16 cellular contexts compared by ENCODE assay signal in the genomic region with DNA sequence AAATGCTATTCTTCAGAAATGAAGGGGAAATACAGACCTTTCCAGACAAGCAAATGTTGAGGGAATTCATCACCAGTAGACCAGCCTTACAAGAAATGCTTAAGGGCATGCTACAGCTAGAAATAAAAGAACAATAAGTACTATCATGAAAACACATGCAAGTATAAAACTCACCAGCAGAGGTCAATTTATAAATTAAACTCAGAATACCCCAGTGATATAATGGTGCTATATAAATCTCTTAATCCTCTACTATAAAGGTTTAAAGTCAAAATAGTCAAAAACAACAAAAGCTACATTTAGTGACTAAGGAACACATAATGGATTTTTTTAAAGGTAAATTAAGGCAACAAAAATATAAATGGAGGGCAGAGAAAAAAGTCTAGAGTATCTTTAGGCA.
"Had no signal": no experiment of that assay in that cellular context is flagged by ENCODE, and none has a peak within 500 bp of the region (broad histone marks: within the 10 kb centered on the region; RNA-seq: fewer than 3 reads in every experiment).

No MANE protein-coding gene starts in this region.

- H3K4me3 ChIP-seq: left lung, mucosa of descending colon had no signal

- H3K9ac ChIP-seq: parathyroid adenoma had no signal

- H3K36me3 Mint-ChIP-seq: naive thymus-derived CD4-positive, alpha-beta T cell; stimulated activated effector memory CD8-positive, alpha-beta T cell treated with anti-CD3 and anti-CD28 coated beads, Interleukin-12 subunit alpha, Interleukin-12 subunit beta, amount 100 ng/mL, for 72 hours had no signal

- ATAC-seq: left lung; mucosa of descending colon; naive thymus-derived CD4-positive, alpha-beta T cell; stimulated activated effector memory CD8-positive, alpha-beta T cell treated with anti-CD3 and anti-CD28 coated beads, Interleukin-12 subunit alpha, Interleukin-12 subunit beta, amount 100 ng/mL, for 72 hours had no signal

- H3K9me3 Mint-ChIP-seq: dendritic cell treated with granulocyte-macrophage colony-stimulating factor and Interleukin-4, amounts not matched to agents 40 ng/mL and 50 ng/mL, for 4 days; T-helper 2 cell treated with Interferon-gamma antibody and Interleukin-4, amounts not matched to agents 5 μg/mL and 100 μg/mL, for 36 hours had no signal

- H3K4me1 Mint-ChIP-seq: naive thymus-derived CD4-positive, alpha-beta T cell; stimulated activated effector memory CD8-positive, alpha-beta T cell treated with anti-CD3 and anti-CD28 coated beads, Interleukin-12 subunit alpha, Interleukin-12 subunit beta, amount 100 ng/mL, for 72 hours had no signal

- H2AFZ ChIP-seq: parathyroid adenoma had no signal

- H3K27ac Mint-ChIP-seq: dendritic cell treated with granulocyte-macrophage colony-stimulating factor and Interleukin-4, amounts not matched to agents 40 ng/mL and 50 ng/mL, for 4 days; naive thymus-derived CD4-positive, alpha-beta T cell; stimulated activated effector memory CD8-positive, alpha-beta T cell treated with anti-CD3 and anti-CD28 coated beads, Interleukin-12 subunit alpha, Interleukin-12 subunit beta, amount 100 ng/mL, for 72 hours; T-helper 2 cell treated with Interferon-gamma antibody and Interleukin-4, amounts not matched to agents 5 μg/mL and 100 μg/mL, for 36 hours had no signal

- H3K36me3 ChIP-seq: brain microvascular endothelial cell, left lung, neutrophil had no signal

- H3K9me3 ChIP-seq: left lung, mucosa of descending colon, neutrophil had no signal

- H3K4me1 ChIP-seq: left lung, parathyroid adenoma had no signal

- H3K79me2 ChIP-seq: parathyroid adenoma had no signal

- DNase-seq: activated CD4-positive, alpha-beta T cell treated with anti-CD3 and anti-CD28 coated beads, Interleukin-2, amount 50 U/mL, for 1 hour; activated naive CD4-positive, alpha-beta T cell treated with Interleukin-2 at 50 U/mL for 16 hours; activated T-cell treated with anti-CD3 and anti-CD28 coated beads for 4 hours; anterior cingulate cortex; brain microvascular endothelial cell; erythroblast; hippocampal formation; left lung; mammary epithelial cell; mucosa of descending colon; naive thymus-derived CD4-positive, alpha-beta T cell had no signal

- H3K27me3 ChIP-seq: brain microvascular endothelial cell, left lung had no signal

- H3K27ac ChIP-seq: brain microvascular endothelial cell, left lung, neutrophil, parathyroid adenoma had no signal

- H3K4me3 Mint-ChIP-seq: dendritic cell treated with granulocyte-macrophage colony-stimulating factor and Interleukin-4, amounts not matched to agents 40 ng/mL and 50 ng/mL, for 4 days; naive thymus-derived CD4-positive, alpha-beta T cell; stimulated activated effector memory CD8-positive, alpha-beta T cell treated with anti-CD3 and anti-CD28 coated beads, Interleukin-12 subunit alpha, Interleukin-12 subunit beta, amount 100 ng/mL, for 72 hours; T-helper 2 cell treated with Interferon-gamma antibody and Interleukin-4, amounts not matched to agents 5 μg/mL and 100 μg/mL, for 36 hours had no signal
